In the genomic region with DNA sequence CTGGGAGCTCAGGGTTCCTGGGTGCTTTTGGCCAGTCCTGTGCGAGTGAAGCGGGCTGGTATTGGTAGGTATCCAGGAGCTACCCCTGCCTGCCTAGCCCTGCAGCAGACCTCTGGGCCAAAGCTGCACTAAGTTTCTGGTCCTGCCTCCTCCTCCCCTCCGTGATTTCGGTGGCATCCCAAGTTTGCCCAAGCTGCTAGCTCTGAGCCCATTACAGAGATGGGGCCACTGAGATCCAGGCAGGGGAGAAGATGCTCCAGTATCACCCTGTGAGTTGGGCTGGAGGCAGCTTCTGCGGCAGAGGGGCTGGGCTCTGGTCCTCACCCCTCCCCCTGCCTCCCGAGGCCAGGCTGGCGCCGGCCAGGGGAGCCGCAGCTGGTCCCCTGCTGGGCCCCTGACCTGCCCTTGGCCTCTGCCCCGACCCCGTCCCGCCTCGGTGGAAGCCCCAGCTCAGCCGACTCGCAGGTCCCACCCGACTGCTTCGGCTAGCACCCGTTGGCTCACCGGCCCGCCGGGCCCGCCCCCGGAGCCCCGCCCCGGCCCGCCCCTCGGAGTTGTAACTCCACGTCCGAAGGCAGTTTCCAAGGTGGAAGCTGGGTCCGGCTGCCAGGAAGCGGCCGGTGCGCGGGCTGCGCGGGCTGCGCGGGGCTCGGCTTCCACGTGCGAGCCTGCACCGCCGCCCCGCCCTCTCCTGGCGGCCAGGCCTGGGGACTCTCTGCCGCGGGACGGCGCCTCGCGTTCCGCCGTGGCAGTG, we compare ENCODE assay signal across 8 cellular contexts. TPM values are rescaled to one million over a fixed set of nuclear protein-coding genes. Genes with fewer than 3 reads are reported as not detected.
DNase-seq lines count a peak whose midpoint lies in the region; TF ChIP-seq lines count a peak whose summit lies in the region.

A gene with protein sequence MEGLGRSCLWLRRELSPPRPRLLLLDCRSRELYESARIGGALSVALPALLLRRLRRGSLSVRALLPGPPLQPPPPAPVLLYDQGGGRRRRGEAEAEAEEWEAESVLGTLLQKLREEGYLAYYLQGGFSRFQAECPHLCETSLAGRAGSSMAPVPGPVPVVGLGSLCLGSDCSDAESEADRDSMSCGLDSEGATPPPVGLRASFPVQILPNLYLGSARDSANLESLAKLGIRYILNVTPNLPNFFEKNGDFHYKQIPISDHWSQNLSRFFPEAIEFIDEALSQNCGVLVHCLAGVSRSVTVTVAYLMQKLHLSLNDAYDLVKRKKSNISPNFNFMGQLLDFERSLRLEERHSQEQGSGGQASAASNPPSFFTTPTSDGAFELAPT (plus strand): TSS at position 584 of the 754 bp plus-strand sequence. CDS start 751 bp downstream, outside the sequence.

- DNase-seq in T47D (ENCODE audit: low read depth in 1 of 2, low spot score in 1 of 2), result peak; percentile 54 to 76
- no peak for DNase-seq in MCF 10A (ENCODE audit: unreplicated experiment)
- peak; percentile 12 for DNase-seq in WERI-Rb-1
- DNase-seq in iPS-NIHi11 (ENCODE audit: low spot score), result peak; percentile 78
- DNase-seq in uterus, result peak; percentile 4 to 13
- DNase-seq in NCI-H1105 treated with DMSO at 0.1 percent for 48 hours (lab: John Stamatoyannopoulos, UW), result no peak
- no peak for DNase-seq in SIG-M5 (lab: John Stamatoyannopoulos, UW)
- DNase-seq in cerebellar cortex (ENCODE audit: low spot score), result no peak

- H3K27me3 ChIP-seq in WERI-Rb-1 (ENCODE audit: insufficient read depth, low read depth, severe bottlenecking), result peaks cover 18% of the 10 kb centered on the region
- peaks cover 0 to 20% of the 10 kb centered on the region in 2 donors for H3K27me3 ChIP-seq in uterus

- peaks cover 11% of the 10 kb centered on the region for H3K27me3 Mint-ChIP-seq in MCF 10A (ENCODE audit: insufficient read depth, unreplicated experiment)

- no peaks in the 10 kb centered on the region for H3K9me3 Mint-ChIP-seq in MCF 10A (ENCODE audit: unreplicated experiment)

- TF ChIP-seq POLR2A in uterus (IDR thresholded peaks at IDR 0.05), result no peak

- H3K4me1 ChIP-seq in uterus, result peaks cover 0 to 4% of the 10 kb centered on the region in 2 donors

- H3K36me3 ChIP-seq in WERI-Rb-1 (no peaks in the 10 kb centered on the region), uterus (no peaks in the 10 kb centered on the region)

- in situ Hi-C loops in T47D (cut with HindIII; ENCODE audit: low pct_unique_long_range_greater_than_20kb, low sequenced_read_pairs), result no loop called here

- TF ChIP-seq CTCF in MCF 10A (IDR thresholded peaks at IDR 0.05; ENCODE audit: unreplicated experiment) (no peak), WERI-Rb-1 (IDR thresholded peaks at IDR 0.05; ENCODE audit: low read depth, low read length) (no peak), uterus (IDR thresholded peaks at IDR 0.05) (no peak)

- no peak within 1 kb of the TSS for H3K27ac ChIP-seq in WERI-Rb-1
- no peak within 1 kb of the TSS for H3K27ac ChIP-seq in uterus

- POLR2A ChIA-PET in MCF 10A (lab: Yijun Ruan, JAX), result no interaction called here

- H3K9me3 ChIP-seq in WERI-Rb-1 (ENCODE audit: severe bottlenecking) (no peaks in the 10 kb centered on the region), uterus (no peaks in the 10 kb centered on the region)

- BruUV-seq in MCF 10A (replicated peaks; lab: Mats Ljungman, UMichigan), result no TSS peak

- H3K27ac Mint-ChIP-seq in MCF 10A (ENCODE audit: low read depth, unreplicated experiment), result no peak within 1 kb of the TSS

- H3K4me3 Mint-ChIP-seq in MCF 10A (ENCODE audit: unreplicated experiment), result no peak within 1 kb of the TSS

- peaks cover 6% of the 10 kb centered on the region for H3K4me1 Mint-ChIP-seq in MCF 10A (ENCODE audit: insufficient read depth, unreplicated experiment)

- H3K4me3 ChIP-seq in WERI-Rb-1 (ENCODE audit: low read depth, low read length) (no peak within 1 kb of the TSS), uterus (no peak within 1 kb of the TSS)

- intact Hi-C loops in MCF 10A (cut with micrococcal nuclease), result no loop called here
- intact Hi-C loops in uterus (cut with DNase I; ENCODE audit: low total_unique reads), result no loop called here

- CTCF ChIA-PET in MCF 10A (lab: Yijun Ruan, JAX), result interaction anchor here (0.6 to 3.2 kb wide), 5 partner anchors 15 to 138 kb away, joined by 3 to 17 read pairs (median 4); no protein-coding TSS in a partner anchor

- H3K36me3 Mint-ChIP-seq in MCF 10A (ENCODE audit: insufficient read depth, unreplicated experiment), result no peaks in the 10 kb centered on the region

RNA-seq across cellular contexts. Expression of the gene that starts here (rescaled TPM):
- not detected in 2 replicates for total RNA-seq in MCF 10A (2022)
- under 1 TPM in 1 of 4 donors, not detected in 3; 0.21 TPM for total RNA-seq in uterus

Comparison
In these comparisons a context has a peak if more than half of its experiments do, and no peak if none do; other contexts are left out.
1. DNase-seq: peak in T47D (2 of 2), WERI-Rb-1 (single experiment) and iPS-NIHi11 (single experiment); none in MCF 10A (single experiment), NCI-H1105 treated with DMSO at 0.1 percent for 48 hours (single experiment), SIG-M5 (single experiment) and cerebellar cortex (single experiment).
2. Peak in DNase-seq in uterus; RNA of the gene not detected or under 1 TPM.